8 cellular contexts compared by ENCODE assay signal in genomic region chr4:113145519-113146291, GRCh38.
DNase-seq lines count a peak whose midpoint lies in the region; ATAC-seq, FAIRE-seq and TF ChIP-seq lines count a peak whose summit lies in the region.

No MANE protein-coding gene starts in this region.

- peaks cover 5 to 25% (median 24%) of the 10 kb centered on the region in 3 donors for H3K4me1 ChIP-seq in pancreas

- ATAC-seq in left cardiac atrium (peak; percentile 64 to 69), pancreas (peak in 3 of 4 donors; percentile 40 to 59 (median 58)), HG02973 (IDR thresholded peaks at IDR 0.05; ENCODE audit: unreplicated experiment) (no peak)

- H3K27ac ChIP-seq in pancreas = peak overlapping the region in 1 of 4 donors; percentile 93

- H3K4me3 ChIP-seq in pancreas = no peak overlapping the region

- 76% methylated on average over 8 of the region's 8 CpGs for WGBS in pancreas, 2 donors

- intact Hi-C loops in left cardiac atrium (cut with DNase I) = loop anchor here in 1 of 2 donors (5.0 kb wide), 1 partner anchor 33 kb away; no protein-coding TSS in a partner anchor
- intact Hi-C loops in pancreas (cut with DNase I) = no loop called here

- H3K36me3 ChIP-seq in pancreas = no peaks in the 10 kb centered on the region

- no peaks in the 10 kb centered on the region for H3K9me3 ChIP-seq in pancreas

- peak; percentile 75 for DNase-seq in ELF-1 (ENCODE audit: low read depth, low spot score)
- DNase-seq in NCI-H82 treated with DMSO at 0.1 percent for 48 hours (lab: John Stamatoyannopoulos, UW; ENCODE audit: unreplicated experiment) = peak; percentile 27
- no peak for DNase-seq in left cardiac atrium
- peak in 1 of 6 donors; percentile 52 for DNase-seq in pancreas
- DNase-seq in mucosa of gallbladder (ENCODE audit: low spot score) = no peak
- no peak for DNase-seq in NCI-H187 treated with DMSO at 0.1 percent for 48 hours (lab: John Stamatoyannopoulos, UW)
- DNase-seq in NCI-H1092 (lab: John Stamatoyannopoulos, UW) = no peak

- FAIRE-seq in pancreas (lab: Jason Lieb, UNC) = no peak

- no peak for TF ChIP-seq CTCF in pancreas (IDR thresholded peaks at IDR 0.05)

- no peaks in the 10 kb centered on the region for H3K27me3 ChIP-seq in pancreas

Comparison
In these comparisons a context has a peak if more than half of its experiments do, and no peak if none do; other contexts are left out.
1. DNase-seq: peak in ELF-1 (single experiment) and NCI-H82 treated with DMSO at 0.1 percent for 48 hours (single experiment); none in left cardiac atrium (single experiment), mucosa of gallbladder (single experiment), NCI-H187 treated with DMSO at 0.1 percent for 48 hours (single experiment) and NCI-H1092 (single experiment).